16 cellular contexts compared by ENCODE assay signal in genomic region chr12:77540097-77540496, GRCh38.
"Had no signal": no experiment of that assay in that cellular context is flagged by ENCODE, and none has a peak within 500 bp of the region (broad histone marks: within the 10 kb centered on the region; RNA-seq: fewer than 3 reads in every experiment).

No MANE protein-coding gene starts in this region.

- ATAC-seq: activated T-cell treated with anti-CD3 and anti-CD28 coated beads, Interleukin-2, amount 50 U/mL, for 4 hours; natural killer cell treated with Interleukin-12 subunit alpha and Interleukin-12 subunit beta and Interleukin-15 and Interleukin-18, amount 100 ng/mL, for 72 hours; psoas muscle had no signal

- H3K4me1 ChIP-seq: esophagus squamous epithelium, psoas muscle, sigmoid colon had no signal

- H3K27ac Mint-ChIP-seq: activated naive CD8-positive, alpha-beta T cell; natural killer cell treated with Interleukin-12 subunit alpha and Interleukin-12 subunit beta and Interleukin-15 and Interleukin-18, amount 100 ng/mL, for 72 hours had no signal

- H3K36me3 ChIP-seq: esophagus squamous epithelium, sigmoid colon had no signal

- DNase-seq: activated CD4-positive, alpha-beta T cell treated with anti-CD3 and anti-CD28 coated beads, Interleukin-2, amount 50 U/mL, for 4 hours; activated CD4-positive, CD25-positive, alpha-beta regulatory T cell treated with anti-CD3 and anti-CD28 coated beads, Interleukin-2, amount 50 U/mL, for 72 hours; activated gamma-delta T cell; activated T-cell treated with anti-CD3 and anti-CD28 coated beads, Interleukin-2, amount 50 U/mL, for 4 hours; anterior cingulate cortex; esophagus squamous epithelium; foreskin fibroblast; head of caudate nucleus; psoas muscle; sigmoid colon; stimulated activated CD4-positive, alpha-beta T cell treated with anti-CD3 and anti-CD28 coated beads, Interleukin-12 subunit alpha, Interleukin-12 subunit beta, amount 100 ng/mL, for 4 hours; stimulated activated naive CD4-positive, alpha-beta T cell; substantia nigra; trophoblast cell had no signal

- H3K27ac ChIP-seq: esophagus squamous epithelium, psoas muscle, sigmoid colon had no signal

- H3K4me3 ChIP-seq: esophagus squamous epithelium, psoas muscle, sigmoid colon had no signal

- H3K4me3 Mint-ChIP-seq: activated naive CD8-positive, alpha-beta T cell; activated T-cell treated with anti-CD3 and anti-CD28 coated beads, Interleukin-2, amount 50 U/mL, for 4 hours; natural killer cell treated with Interleukin-12 subunit alpha and Interleukin-12 subunit beta and Interleukin-15 and Interleukin-18, amount 100 ng/mL, for 72 hours had no signal

- H3K9me3 ChIP-seq: esophagus squamous epithelium, sigmoid colon had no signal

- H3K27me3 Mint-ChIP-seq: activated naive CD8-positive, alpha-beta T cell; natural killer cell treated with Interleukin-12 subunit alpha and Interleukin-12 subunit beta and Interleukin-15 and Interleukin-18, amount 100 ng/mL, for 72 hours had no signal

- H3K27me3 ChIP-seq: esophagus squamous epithelium, sigmoid colon had no signal

- H3K36me3 Mint-ChIP-seq: activated naive CD8-positive, alpha-beta T cell had no signal
